ENCODE assay signal across 20 cellular contexts in the genomic region with DNA sequence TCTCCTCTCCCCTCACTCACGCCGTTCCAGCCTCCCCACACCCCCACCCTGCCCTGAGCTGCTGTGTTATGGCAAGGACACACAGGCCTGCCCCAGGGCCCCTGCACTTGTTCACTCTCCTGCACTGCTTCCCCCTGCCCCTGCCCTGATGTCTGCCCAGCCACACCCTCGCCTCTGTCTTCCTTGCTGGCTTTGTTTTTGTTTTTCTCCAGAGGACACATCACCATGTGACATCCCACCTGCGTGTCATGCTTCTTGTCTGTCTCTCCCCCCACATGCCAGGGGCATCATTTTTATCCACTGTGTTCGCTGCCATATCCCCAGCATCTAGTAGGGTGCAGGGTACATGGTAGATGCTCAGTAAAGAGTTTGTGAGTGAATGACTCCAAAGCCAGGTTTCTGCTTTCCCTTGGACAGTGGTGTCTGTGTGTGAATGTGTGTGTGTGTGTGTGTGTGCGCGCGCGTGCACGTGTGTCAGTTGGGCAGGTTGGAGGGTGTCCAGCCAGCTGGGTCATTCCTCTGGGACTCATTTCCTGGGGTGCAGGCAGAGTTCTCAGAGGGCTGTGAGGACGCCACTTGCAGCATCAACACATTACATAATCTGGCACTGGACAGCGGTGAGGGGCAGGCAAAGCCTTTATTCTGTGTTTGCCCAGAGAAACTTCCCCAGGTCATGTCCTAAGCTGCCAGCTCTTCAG.
"Had no signal": no experiment of that assay in that cellular context is flagged by ENCODE, and none has a peak within 500 bp of the region (broad histone marks: within the 10 kb centered on the region; RNA-seq: fewer than 3 reads in every experiment).

No MANE protein-coding gene starts in this region.

- H3K27ac ChIP-seq: foreskin keratinocyte, left lung, neutrophil, thyroid gland had no signal

- H3K36me3 ChIP-seq: left lung, neutrophil, thyroid gland had no signal

- H3K4me3 ChIP-seq: left lung, mucosa of descending colon, thyroid gland had no signal

- H3K9me3 ChIP-seq: left lung, mucosa of descending colon, neutrophil, thyroid gland had no signal

- ATAC-seq: activated CD4-positive, alpha-beta T cell treated with anti-CD3 and anti-CD28 coated beads for 36 hours; foreskin keratinocyte; left lung; mucosa of descending colon; WTC11 had no signal

- H3K27me3 ChIP-seq: foreskin keratinocyte, thyroid gland had no signal

- FAIRE-seq: islet of Langerhans had no signal

- DNase-seq: activated CD4-positive, alpha-beta T cell treated with anti-CD3 and anti-CD28 coated beads for 36 hours; activated CD4-positive, alpha-beta T cell treated with anti-CD3 and anti-CD28 coated beads, Interleukin-2, amount 50 U/mL, for 48 hours; dermis blood vessel endothelial cell; effector memory CD4-positive, alpha-beta T cell; foreskin keratinocyte; glutamatergic neuron; hippocampal formation; left lung; mammary epithelial cell; mucosa of descending colon; naive B cell; stimulated activated CD4-positive, alpha-beta T cell treated with anti-CD3 and anti-CD28 coated beads, Interleukin-12 subunit alpha, Interleukin-12 subunit beta, amount 100 ng/mL, for 4 hours; stimulated activated CD4-positive, alpha-beta T cell treated with anti-CD3 and anti-CD28 coated beads, Interleukin-1b, Interleukin-23, amount 100 ng/mL, for 48 hours; stimulated activated naive CD4-positive, alpha-beta T cell treated with Interleukin-2 at 50 U/mL for 16 hours; SW 1271; T-helper 2 cell; thyroid gland had no signal

- H3K4me1 ChIP-seq: foreskin keratinocyte, left lung, thyroid gland had no signal
